In the genomic region with DNA sequence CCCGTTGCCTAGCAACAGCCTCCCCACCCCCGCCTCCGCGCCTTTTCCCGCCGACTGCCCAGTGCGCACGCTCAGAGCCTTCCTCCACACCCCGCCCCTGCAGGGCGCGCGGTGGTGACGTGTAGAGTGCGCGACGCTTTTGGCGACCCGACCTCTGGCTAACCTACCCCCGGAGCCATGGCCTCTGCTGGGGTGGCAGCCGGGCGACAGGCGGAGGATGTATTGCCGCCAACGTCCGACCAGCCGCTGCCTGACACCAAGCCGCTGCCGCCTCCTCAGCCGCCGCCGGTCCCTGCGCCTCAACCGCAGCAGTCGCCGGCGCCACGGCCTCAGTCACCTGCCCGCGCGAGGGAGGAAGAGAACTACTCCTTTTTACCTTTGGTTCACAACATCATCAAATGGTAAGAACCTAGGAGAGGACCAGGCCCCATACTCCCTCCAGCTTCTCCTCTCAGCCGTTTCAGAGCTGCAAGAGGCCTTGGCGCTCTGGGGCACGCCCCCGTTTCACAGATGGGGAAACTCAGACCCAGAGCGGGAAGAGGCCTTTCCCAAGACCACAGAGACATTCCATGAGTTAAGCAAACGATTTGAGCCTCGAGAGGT, we compare ENCODE assay signal across 8 cellular contexts. TPM values are rescaled to one million over a fixed set of nuclear protein-coding genes. Genes with fewer than 3 reads are reported as not detected.
A peak's percentile ranks its signal among the peaks of the same experiment; 100 is the strongest.
DNase-seq lines count a peak whose midpoint lies in the region; ATAC-seq and TF ChIP-seq lines count a peak whose summit lies in the region.

A gene with protein sequence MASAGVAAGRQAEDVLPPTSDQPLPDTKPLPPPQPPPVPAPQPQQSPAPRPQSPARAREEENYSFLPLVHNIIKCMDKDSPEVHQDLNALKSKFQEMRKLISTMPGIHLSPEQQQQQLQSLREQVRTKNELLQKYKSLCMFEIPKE (plus strand): TSS at position 136 of the 603 bp plus-strand sequence. CDS start 42 bp downstream, at position 178.

- H3K36me3 Mint-ChIP-seq in T-helper 17 cell (ENCODE audit: low read depth) (no peaks in the 10 kb centered on the region), type B pancreatic cell (peaks cover 4% of the 10 kb centered on the region)

- H3K4me3 Mint-ChIP-seq in T-helper 17 cell (peak within 1 kb of the TSS; percentile 90), type B pancreatic cell (peak within 1 kb of the TSS; percentile 94)

- intact Hi-C loops in left cardiac atrium (cut with DNase I), result loop anchor here in 1 of 2 donors (10.0 kb wide), 2 partner anchors 62 to 112 kb away; no protein-coding TSS in a partner anchor
- intact Hi-C loops in posterior vena cava (cut with DNase I), result no loop called here

- H3K9me3 Mint-ChIP-seq in type B pancreatic cell, result no peaks in the 10 kb centered on the region

- H3K27me3 Mint-ChIP-seq in T-helper 17 cell (peaks cover 21% of the 10 kb centered on the region), type B pancreatic cell (peaks cover 25% of the 10 kb centered on the region)

- H3K27ac Mint-ChIP-seq in T-helper 17 cell (peak within 1 kb of the TSS; percentile 95), type B pancreatic cell (peak within 1 kb of the TSS; percentile 93)

- ATAC-seq in HG02678 (IDR thresholded peaks at IDR 0.05; ENCODE audit: unreplicated experiment) (peak; percentile 82), T-helper 17 cell (peak; percentile 99), left cardiac atrium (peak; percentile 99)

- DNase-seq in GM03348 (ENCODE audit: low spot score), result peak; percentile 99
- peak; percentile 82 for DNase-seq in NCI-H146 treated with DMSO at 0.1 percent for 48 hours (lab: John Stamatoyannopoulos, UW; ENCODE audit: unreplicated experiment)
- peak; percentile 88 to 94 (median 90) for DNase-seq in T-helper 17 cell
- DNase-seq in amniotic stem cell (lab: John Stamatoyannopoulos, UW), result peak; percentile 62
- peak; percentile 94 for DNase-seq in left cardiac atrium
- peak; percentile 97 for DNase-seq in posterior vena cava (ENCODE audit: low spot score)
- peak; percentile 93 for DNase-seq in type B pancreatic cell (ENCODE audit: extremely low spot score, unreplicated experiment)

- no peaks in the 10 kb centered on the region for H3K9me3 ChIP-seq in T-helper 17 cell (ENCODE audit: control insufficient read depth, low read length, poor library complexity, severe bottlenecking)

- peaks cover 21% of the 10 kb centered on the region for H3K4me1 Mint-ChIP-seq in T-helper 17 cell
- peaks cover 7% of the 10 kb centered on the region for H3K4me1 Mint-ChIP-seq in type B pancreatic cell (ENCODE audit: unreplicated experiment)

- TF ChIP-seq CTCF in type B pancreatic cell (conservative IDR thresholded peaks at IDR 0.05), result no peak

RNA-seq across cellular contexts. Expression of the gene that starts here (rescaled TPM):
- 10 to 100 TPM; 16.5 to 24.7 TPM for total RNA-seq in T-helper 17 cell
- total RNA-seq in left cardiac atrium, result 10 to 100 TPM; 26.8 to 35.1 TPM
- total RNA-seq in posterior vena cava, result 1 to 10 TPM; 7.0 to 8.8 TPM
- 19.1 and 19.3 TPM in 2 replicates for total RNA-seq in type B pancreatic cell (ENCODE audit: low replicate concordance)

Comparison
In these comparisons a context has a peak if more than half of its experiments do, and no peak if none do; other contexts are left out.
1. Peak in every context shown above with its lines: DNase-seq and ATAC-seq.